In genomic region chr13:48539550-48539949, GRCh38 we compare ENCODE assay signal across 18 cellular contexts.
"Had no signal": no experiment of that assay in that cellular context is flagged by ENCODE, and none has a peak within 500 bp of the region (broad histone marks: within the 10 kb centered on the region; RNA-seq: fewer than 3 reads in every experiment).

No MANE protein-coding gene starts in this region.

- H3K27ac ChIP-seq: brain microvascular endothelial cell, coronary artery, lower lobe of right lung, stomach had no signal

- DNase-seq: activated CD4-positive, alpha-beta T cell treated with anti-CD3 and anti-CD28 coated beads, Interleukin-2, amount 10 ng/mL, durations not matched to agents 24 days and 14 days; activated CD8-positive, alpha-beta T cell treated with anti-CD3 and anti-CD28 coated beads for 36 hours; activated naive CD4-positive, alpha-beta T cell treated with Interleukin-2 at 50 U/mL for 16 hours; activated T-cell treated with anti-CD3 and anti-CD28 coated beads, Interleukin-2, amount 50 U/mL, for 1 hour; aorta; brain microvascular endothelial cell; effector CD4-positive, alpha-beta T cell; lower lobe of right lung; posterior cingulate gyrus; retina; SK-N-SH; stomach; T-helper 9 cell had no signal

- H3K27ac Mint-ChIP-seq: activated CD4-positive, alpha-beta T cell treated with anti-CD3 and anti-CD28 coated beads, Interleukin-2, amount 10 ng/mL, durations not matched to agents 24 days and 14 days; activated CD8-positive, alpha-beta T cell treated with anti-CD3 and anti-CD28 coated beads for 36 hours; activated T-helper 2 cell treated with anti-CD3 and anti-CD28 coated beads, Interferon-gamma antibody, Interleukin-2, Interleukin-4, amounts not matched to agents 10 μg/mL and 5 μg/mL and 100 μg/mL, durations not matched to agents 14 hours and 24 hours and 36 hours; mesothelial cell of epicardium; nephron; type B pancreatic cell had no signal

- H3K36me3 ChIP-seq: brain microvascular endothelial cell, lower lobe of right lung, stomach had no signal

- H3K4me3 ChIP-seq: coronary artery, lower lobe of right lung, stomach had no signal

- H3K36me3 Mint-ChIP-seq: mesothelial cell of epicardium, type B pancreatic cell had no signal

- H3K27me3 Mint-ChIP-seq: type B pancreatic cell had no signal

- H3K9me3 Mint-ChIP-seq: nephron, type B pancreatic cell had no signal

- H3K9me3 ChIP-seq: lower lobe of right lung, SK-N-SH, stomach had no signal

- H3K4me3 Mint-ChIP-seq: activated CD4-positive, alpha-beta T cell treated with anti-CD3 and anti-CD28 coated beads, Interleukin-2, amount 10 ng/mL, durations not matched to agents 24 days and 14 days; activated CD8-positive, alpha-beta T cell treated with anti-CD3 and anti-CD28 coated beads for 36 hours; mesothelial cell of epicardium; nephron; type B pancreatic cell had no signal

- H3K4me1 Mint-ChIP-seq: activated CD4-positive, alpha-beta T cell treated with anti-CD3 and anti-CD28 coated beads, Interleukin-2, amount 10 ng/mL, durations not matched to agents 24 days and 14 days had no signal

- H3K27me3 ChIP-seq: brain microvascular endothelial cell, stomach had no signal
